ENCODE assay signal across 22 cellular contexts in the genomic region with DNA sequence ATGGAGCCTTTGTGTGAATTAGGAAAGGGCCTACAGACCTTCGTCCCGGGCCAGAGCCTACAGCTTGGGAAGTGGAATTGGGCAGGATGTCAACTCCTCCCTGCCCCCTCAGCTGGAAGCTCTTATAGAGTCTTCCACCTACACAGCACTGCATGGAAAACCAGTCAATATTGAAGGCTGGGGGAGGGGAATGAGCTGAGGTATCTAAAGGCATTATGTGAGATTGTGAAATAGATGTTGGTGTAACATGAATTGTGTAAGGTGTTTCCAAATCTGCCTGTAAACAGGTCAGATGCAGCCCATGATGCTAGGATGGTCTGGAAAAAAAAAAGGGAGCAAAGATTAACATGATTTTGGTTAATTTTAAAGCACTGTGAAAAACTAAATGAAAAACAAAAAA.
"Had no signal": no experiment of that assay in that cellular context is flagged by ENCODE, and none has a peak within 500 bp of the region (broad histone marks: within the 10 kb centered on the region; RNA-seq: fewer than 3 reads in every experiment).

No MANE protein-coding gene starts in this region.

- H3K27me3 ChIP-seq: colonic mucosa, esophagus squamous epithelium, gastrocnemius medialis had no signal

- H3K36me3 ChIP-seq: colonic mucosa, esophagus squamous epithelium, gastrocnemius medialis, heart right ventricle, left ventricle myocardium inferior, lower lobe of right lung had no signal

- H3K27ac ChIP-seq: colonic mucosa, epithelial cell of prostate, esophagus squamous epithelium, gastrocnemius medialis, heart right ventricle, left ventricle myocardium inferior, lower lobe of right lung had no signal

- H3K4me3 ChIP-seq: colonic mucosa, esophagus squamous epithelium, gastrocnemius medialis, heart right ventricle, left ventricle myocardium inferior, lower lobe of right lung, mucosa of descending colon had no signal

- H3K4me1 ChIP-seq: colonic mucosa, esophagus squamous epithelium, gastrocnemius medialis, heart right ventricle, left ventricle myocardium inferior, lower lobe of right lung had no signal

- H3K9me3 ChIP-seq: colonic mucosa, esophagus squamous epithelium, gastrocnemius medialis, heart right ventricle, left ventricle myocardium inferior, lower lobe of right lung, mucosa of descending colon had no signal

- ATAC-seq: effector memory CD8-positive, alpha-beta T cell; esophagus mucosa; gastrocnemius medialis; heart right ventricle; left cardiac atrium; lower lobe of right lung; mucosa of descending colon had no signal

- DNase-seq: colonic mucosa; cortex of kidney; effector CD8-positive, alpha-beta T cell; effector memory CD8-positive, alpha-beta T cell; endodermal cell; erythroblast; esophagus squamous epithelium; foreskin fibroblast; foreskin melanocyte; gastrocnemius medialis; glutamatergic neuron; head of caudate nucleus; heart right ventricle; hippocampal formation; left cardiac atrium; left ventricle myocardium inferior; lower lobe of right lung; mesenchymal stem cell; mucosa of descending colon; naive B cell had no signal
